8 cellular contexts compared by ENCODE assay signal in the genomic region with DNA sequence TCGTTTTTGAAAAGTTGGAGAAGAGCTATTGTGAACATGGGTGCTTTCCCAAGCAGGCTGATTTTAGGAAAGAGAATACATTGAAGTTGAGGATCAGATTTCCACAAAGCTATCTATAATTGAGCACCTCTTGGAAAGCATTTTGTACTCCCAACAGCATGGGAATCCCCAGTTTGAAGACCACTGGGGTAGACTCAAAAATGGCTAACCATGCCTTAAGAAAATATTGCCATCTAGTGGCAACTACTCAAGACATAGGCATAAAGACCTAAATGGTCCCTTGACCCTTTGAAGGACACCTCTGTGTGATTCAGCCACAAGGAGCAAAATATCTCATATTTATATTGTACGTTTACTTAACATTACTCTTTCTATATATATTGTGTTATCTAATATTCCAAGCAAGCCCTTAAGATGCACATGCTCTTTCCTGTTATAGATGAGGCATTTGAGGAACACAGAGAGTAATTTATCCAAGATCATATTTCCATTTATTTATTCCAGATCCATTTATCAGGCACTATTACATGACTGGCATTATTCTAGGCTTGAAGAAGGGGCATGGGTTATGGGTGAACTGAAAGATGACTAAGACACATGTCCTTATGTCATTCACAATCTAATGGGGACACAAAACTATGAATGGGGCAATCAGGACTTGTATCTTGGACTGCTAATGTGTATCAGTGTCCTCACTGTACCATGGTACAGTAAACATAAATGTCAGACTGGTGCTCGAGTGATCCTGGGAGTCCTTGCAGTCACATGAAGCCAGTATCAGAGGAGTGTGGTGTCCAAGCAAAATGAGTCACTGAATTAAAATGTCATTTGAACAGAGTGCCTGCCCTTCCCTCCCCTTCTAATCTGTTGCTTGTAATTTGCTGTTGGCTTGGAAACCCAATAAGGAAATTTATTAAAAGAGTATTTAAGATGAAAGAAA.
A peak's percentile ranks its signal among the peaks of the same experiment; 100 is the strongest.
DNase-seq lines count a peak whose midpoint lies in the region; ATAC-seq, FAIRE-seq and TF ChIP-seq lines count a peak whose summit lies in the region.

No MANE protein-coding gene starts in this region.

- no peaks in the 10 kb centered on the region for H3K9me1 ChIP-seq in K562 (ENCODE audit: control insufficient read depth, insufficient read depth, low read length)

- no peak overlapping the region for H3K9ac ChIP-seq in K562 (ENCODE audit: insufficient read depth in 1 of 2, low read depth in 2 of 2, low read length in 2 of 2)

- peak; percentile 45 to 72 (median 69) for TF ChIP-seq CTCF in K562 (IDR thresholded peaks at IDR 0.05 in 2 of 3, conservative IDR thresholded peaks at IDR 0.05 in 1 of 3; ENCODE audit: insufficient read depth in 2 of 3, low read depth in 1 of 3, low read length in 3 of 3)

- peaks cover 7% of the 10 kb centered on the region for H3K4me1 Mint-ChIP-seq in activated naive CD8-positive, alpha-beta T cell treated with anti-CD3 and anti-CD28 coated beads, Interleukin-2, amount 50 U/mL, for 24 hours
- H3K4me1 Mint-ChIP-seq in activated naive CD8-positive, alpha-beta T cell treated with anti-CD3 and anti-CD28 coated beads for 36 hours, result peaks cover 5% of the 10 kb centered on the region
- H3K4me1 Mint-ChIP-seq in activated CD8-positive, alpha-beta memory T cell treated with anti-CD3 and anti-CD28 coated beads, Interleukin-2, amount 10 ng/mL, durations not matched to agents 7 days and 5 days, result peaks cover 11% of the 10 kb centered on the region

- no peak for DNase-seq in activated naive CD8-positive, alpha-beta T cell treated with anti-CD3 and anti-CD28 coated beads, Interleukin-2, amount 50 U/mL, for 24 hours
- DNase-seq in activated naive CD8-positive, alpha-beta T cell treated with anti-CD3 and anti-CD28 coated beads for 36 hours, result no peak
- DNase-seq in NCI-H1417 treated with DMSO at 0.1 percent for 48 hours (lab: John Stamatoyannopoulos, UW) (peak; percentile 28), K562 (ENCODE audit: extremely low read depth in 1 of 4, low spot score in 3 of 4) (peak; percentile 40 to 66 (median 50)), left colon (no peak), GM19240 (ENCODE audit: insufficient read length, low spot score) (no peak)
- DNase-seq in activated CD8-positive, alpha-beta memory T cell treated with anti-CD3 and anti-CD28 coated beads, Interleukin-2, amount 10 ng/mL, durations not matched to agents 7 days and 5 days, result no peak
- DNase-seq in activated T-cell treated with anti-CD3 and anti-CD28 coated beads, Interleukin-2, amount 50 U/mL, for 48 hours, result no peak

- FAIRE-seq in K562 (lab: Jason Lieb, UNC), result peak; percentile 88

- H3K27me3 Mint-ChIP-seq in activated naive CD8-positive, alpha-beta T cell treated with anti-CD3 and anti-CD28 coated beads, Interleukin-2, amount 50 U/mL, for 24 hours, result no peaks in the 10 kb centered on the region
- H3K27me3 Mint-ChIP-seq in activated naive CD8-positive, alpha-beta T cell treated with anti-CD3 and anti-CD28 coated beads for 36 hours, result no peaks in the 10 kb centered on the region
- no peaks in the 10 kb centered on the region for H3K27me3 Mint-ChIP-seq in activated CD8-positive, alpha-beta memory T cell treated with anti-CD3 and anti-CD28 coated beads, Interleukin-2, amount 10 ng/mL, durations not matched to agents 7 days and 5 days

- no peaks in the 10 kb centered on the region for H3K9me3 ChIP-seq in K562 (replicated peaks; ENCODE audit: control insufficient read depth, insufficient read depth, low read depth, low read length)

- peak; percentile 57 to 88 for TF ChIP-seq RAD21 in K562 (CRISPR knock-in tag; conservative IDR thresholded peaks at IDR 0.05 in 1 of 2, IDR thresholded peaks at IDR 0.05 in 1 of 2)

- peak overlapping the region; percentile 7; the same call in 1 of the 2 replicates for H3K4me2 ChIP-seq in K562 (ENCODE audit: insufficient read depth, low read length)

- H3K4me3 ChIP-seq in K562, result no peak overlapping the region

- intact Hi-C loops in K562 (cut with micrococcal nuclease) (loop anchor here (1.0 to 5.0 kb wide), 2 partner anchors 122 to 524 kb away; partner anchors contain the start of gene XPO1), left colon (cut with DNase I, micrococcal nuclease) (no loop called here)

- no peaks in the 10 kb centered on the region for H3K36me3 Mint-ChIP-seq in activated naive CD8-positive, alpha-beta T cell treated with anti-CD3 and anti-CD28 coated beads, Interleukin-2, amount 50 U/mL, for 24 hours (ENCODE audit: low read depth)
- H3K36me3 Mint-ChIP-seq in activated naive CD8-positive, alpha-beta T cell treated with anti-CD3 and anti-CD28 coated beads for 36 hours, result no peaks in the 10 kb centered on the region
- no peaks in the 10 kb centered on the region for H3K36me3 Mint-ChIP-seq in activated CD8-positive, alpha-beta memory T cell treated with anti-CD3 and anti-CD28 coated beads, Interleukin-2, amount 10 ng/mL, durations not matched to agents 7 days and 5 days

- H3K4me3 Mint-ChIP-seq in activated naive CD8-positive, alpha-beta T cell treated with anti-CD3 and anti-CD28 coated beads, Interleukin-2, amount 50 U/mL, for 24 hours, result no peak overlapping the region
- H3K4me3 Mint-ChIP-seq in activated naive CD8-positive, alpha-beta T cell treated with anti-CD3 and anti-CD28 coated beads for 36 hours, result no peak overlapping the region
- H3K4me3 Mint-ChIP-seq in activated CD8-positive, alpha-beta memory T cell treated with anti-CD3 and anti-CD28 coated beads, Interleukin-2, amount 10 ng/mL, durations not matched to agents 7 days and 5 days, result no peak overlapping the region

- no peak for TF ChIP-seq EP300 in K562 (IDR thresholded peaks at IDR 0.05; ENCODE audit: low read length)

- H2AFZ ChIP-seq in K562 (ENCODE audit: low read depth, low read length), result peak overlapping the region; percentile 83

- H3K36me3 ChIP-seq in K562 (ENCODE audit: control insufficient read depth, insufficient read depth, low read length), result no peaks in the 10 kb centered on the region

- in situ Hi-C loops in K562 (cut with MboI), result no loop called here

- H4K20me1 ChIP-seq in K562 (replicated peaks; ENCODE audit: control insufficient read depth, insufficient read depth, low read length), result no peaks in the 10 kb centered on the region

- 0 out of 3 replicates have a peak overlapping the region, but pooled peaks have one; percentile 7 for H3K27ac ChIP-seq in K562 (ENCODE audit: extremely low read depth, low read depth, low read length)

- ATAC-seq in activated naive CD8-positive, alpha-beta T cell treated with anti-CD3 and anti-CD28 coated beads, Interleukin-2, amount 50 U/mL, for 24 hours, result peak; percentile 46
- ATAC-seq in K562, result peak; percentile 94
- ATAC-seq in left colon, result peak; percentile 75
- no peak for ATAC-seq in activated CD8-positive, alpha-beta memory T cell treated with anti-CD3 and anti-CD28 coated beads, Interleukin-2, amount 10 ng/mL, durations not matched to agents 7 days and 5 days

- TF ChIP-seq POLR2A in K562 (conservative IDR thresholded peaks at IDR 0.05), result no peak

- H3K27ac Mint-ChIP-seq in activated naive CD8-positive, alpha-beta T cell treated with anti-CD3 and anti-CD28 coated beads, Interleukin-2, amount 50 U/mL, for 24 hours, result no peak overlapping the region
- no peak overlapping the region for H3K27ac Mint-ChIP-seq in activated naive CD8-positive, alpha-beta T cell treated with anti-CD3 and anti-CD28 coated beads for 36 hours
- H3K27ac Mint-ChIP-seq in activated CD8-positive, alpha-beta memory T cell treated with anti-CD3 and anti-CD28 coated beads, Interleukin-2, amount 10 ng/mL, durations not matched to agents 7 days and 5 days, result no peak overlapping the region

- no TSS peak for BruUV-seq in K562 (replicated peaks; lab: Mats Ljungman, UMichigan)

- no peaks in the 10 kb centered on the region for H3K79me2 ChIP-seq in K562 (ENCODE audit: control insufficient read depth, insufficient read depth, low read length)

- H3K27me3 ChIP-seq in K562 (ENCODE audit: control insufficient read depth in 2 of 2, insufficient read depth in 2 of 2, low read length in 2 of 2), result no peaks in the 10 kb centered on the region; a peak in 1 of 5 replicates

- 0 out of 5 replicates have a peak, but pooled peaks cover 0 to 2% of the 10 kb centered on the region in 2 experiments for H3K4me1 ChIP-seq in K562 (replicated peaks in 1 of 2; ENCODE audit: control insufficient read depth in 2 of 2, insufficient read depth in 2 of 2, low read length in 2 of 2)

- H3K9me3 Mint-ChIP-seq in activated naive CD8-positive, alpha-beta T cell treated with anti-CD3 and anti-CD28 coated beads, Interleukin-2, amount 50 U/mL, for 24 hours, result no peaks in the 10 kb centered on the region
- H3K9me3 Mint-ChIP-seq in activated naive CD8-positive, alpha-beta T cell treated with anti-CD3 and anti-CD28 coated beads for 36 hours, result no peaks in the 10 kb centered on the region
- no peaks in the 10 kb centered on the region for H3K9me3 Mint-ChIP-seq in activated CD8-positive, alpha-beta memory T cell treated with anti-CD3 and anti-CD28 coated beads, Interleukin-2, amount 10 ng/mL, durations not matched to agents 7 days and 5 days (ENCODE audit: low read depth)

- CTCF ChIA-PET in K562 (lab: Yijun Ruan, JAX; ENCODE audit: low intra/inter-chr PET ratio), result interaction anchor here (0.6 kb wide), 1 partner anchor 58 kb away, joined by 5 read pairs; no protein-coding TSS in a partner anchor
- CTCF ChIA-PET in activated CD8-positive, alpha-beta memory T cell treated with anti-CD3 and anti-CD28 coated beads, Interleukin-2, amount 10 ng/mL, durations not matched to agents 7 days and 5 days (lab: Charles Lee), result interaction anchor here (0.7 to 1.9 kb wide), 8 partner anchors 11 to 243 kb away, joined by 3 to 9 read pairs (median 3); no protein-coding TSS in a partner anchor

- WGBS in K562 (ENCODE audit: insufficient coverage, low coverage, missing lambda C conversion rate), result 28% methylated on average over 3 of the region's 3 CpGs

- POLR2A ChIA-PET in K562 (lab: Yijun Ruan, JAX), result interaction anchor here (1.0 kb wide), 1 partner anchor 11 kb away, joined by 4 read pairs; no protein-coding TSS in a partner anchor

TF ChIP-seq in K562, 482 proteins besides CTCF, POLR2A, EP300 and RAD21 (continues in another document):
- TF ChIP-seq, protein P1, sequence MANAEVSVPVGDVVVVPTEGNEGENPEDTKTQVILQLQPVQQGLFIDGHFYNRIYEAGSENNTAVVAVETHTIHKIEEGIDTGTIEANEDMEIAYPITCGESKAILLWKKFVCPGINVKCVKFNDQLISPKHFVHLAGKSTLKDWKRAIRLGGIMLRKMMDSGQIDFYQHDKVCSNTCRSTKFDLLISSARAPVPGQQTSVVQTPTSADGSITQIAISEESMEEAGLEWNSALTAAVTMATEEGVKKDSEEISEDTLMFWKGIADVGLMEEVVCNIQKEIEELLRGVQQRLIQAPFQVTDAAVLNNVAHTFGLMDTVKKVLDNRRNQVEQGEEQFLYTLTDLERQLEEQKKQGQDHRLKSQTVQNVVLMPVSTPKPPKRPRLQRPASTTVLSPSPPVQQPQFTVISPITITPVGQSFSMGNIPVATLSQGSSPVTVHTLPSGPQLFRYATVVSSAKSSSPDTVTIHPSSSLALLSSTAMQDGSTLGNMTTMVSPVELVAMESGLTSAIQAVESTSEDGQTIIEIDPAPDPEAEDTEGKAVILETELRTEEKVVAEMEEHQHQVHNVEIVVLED (CRISPR knock-in tag; IDR thresholded peaks at IDR 0.05), result no peak

Comparison
In these comparisons a context has a peak if more than half of its experiments do, and no peak if none do; other contexts are left out.
1. DNase-seq: peak in NCI-H1417 treated with DMSO at 0.1 percent for 48 hours (single experiment) and K562 (4 of 4); none in activated naive CD8-positive, alpha-beta T cell treated with anti-CD3 and anti-CD28 coated beads, Interleukin-2, amount 50 U/mL, for 24 hours (single experiment), activated naive CD8-positive, alpha-beta T cell treated with anti-CD3 and anti-CD28 coated beads for 36 hours (single experiment), left colon (0 of 2), activated CD8-positive, alpha-beta memory T cell treated with anti-CD3 and anti-CD28 coated beads, Interleukin-2, amount 10 ng/mL, durations not matched to agents 7 days and 5 days (single experiment), GM19240 (single experiment) and activated T-cell treated with anti-CD3 and anti-CD28 coated beads, Interleukin-2, amount 50 U/mL, for 48 hours (0 of 2).